ENCODE assay signal across 3 cellular contexts in genomic region chr14:48580692-48581091, GRCh38.
TF ChIP-seq lines count a peak whose summit lies in the region.

No MANE protein-coding gene starts in this region.

TF ChIP-seq in GM23338, 12 proteins besides CTCF, POLR2A, EP300 and RAD21:
- TF ChIP-seq STAT1 (IDR thresholded peaks at IDR 0.05; ENCODE audit: unreplicated experiment), result no peak
- TF ChIP-seq ETS1 (IDR thresholded peaks at IDR 0.05), result no peak
- TF ChIP-seq JUNB (IDR thresholded peaks at IDR 0.05; ENCODE audit: unreplicated experiment), result no peak
- TF ChIP-seq EZH2phosphoT487 (IDR thresholded peaks at IDR 0.05; ENCODE audit: unreplicated experiment), result no peak
- no peak for TF ChIP-seq ZNF331 (CRISPR knock-in tag; IDR thresholded peaks at IDR 0.05; ENCODE audit: low read depth)
- TF ChIP-seq ZNF114 (CRISPR knock-in tag; IDR thresholded peaks at IDR 0.05), result no peak

TF ChIP-seq in HCT116, 20 proteins besides CTCF, POLR2A, EP300 and RAD21:
- TF ChIP-seq EZH2 (IDR thresholded peaks at IDR 0.05) (no peak), CEBPB (IDR thresholded peaks at IDR 0.05; ENCODE audit: low read depth) (no peak), SIN3A (IDR thresholded peaks at IDR 0.05; ENCODE audit: low read depth) (no peak), REST (IDR thresholded peaks at IDR 0.05; ENCODE audit: low read depth) (no peak), ZFX (IDR thresholded peaks at IDR 0.05) (no peak), SP1 (IDR thresholded peaks at IDR 0.05; ENCODE audit: low read depth) (no peak), POLR2AphosphoS5 (IDR thresholded peaks at IDR 0.05; ENCODE audit: low read depth, low read length) (no peak)

TF ChIP-seq in H1, 55 proteins besides CTCF, POLR2A, EP300 and RAD21:
- no peak for TF ChIP-seq ASH2L (IDR thresholded peaks at IDR 0.05; ENCODE audit: low read length)
- no peak for TF ChIP-seq NRF1 (IDR thresholded peaks at IDR 0.05; ENCODE audit: low read depth, low read length)
- TF ChIP-seq RFX5 (IDR thresholded peaks at IDR 0.05; ENCODE audit: borderline replicate concordance, low read depth, low read length), result no peak
- TF ChIP-seq TEAD4 (IDR thresholded peaks at IDR 0.05; ENCODE audit: low read depth, low read length), result no peak
- no peak for TF ChIP-seq JUND (IDR thresholded peaks at IDR 0.05; ENCODE audit: low read length)
- TF ChIP-seq RBBP5 (IDR thresholded peaks at IDR 0.05; ENCODE audit: borderline replicate concordance, low read depth, low read length), result no peak
